Comparison of ENCODE assay signal across 1 cellular context in the genomic region with DNA sequence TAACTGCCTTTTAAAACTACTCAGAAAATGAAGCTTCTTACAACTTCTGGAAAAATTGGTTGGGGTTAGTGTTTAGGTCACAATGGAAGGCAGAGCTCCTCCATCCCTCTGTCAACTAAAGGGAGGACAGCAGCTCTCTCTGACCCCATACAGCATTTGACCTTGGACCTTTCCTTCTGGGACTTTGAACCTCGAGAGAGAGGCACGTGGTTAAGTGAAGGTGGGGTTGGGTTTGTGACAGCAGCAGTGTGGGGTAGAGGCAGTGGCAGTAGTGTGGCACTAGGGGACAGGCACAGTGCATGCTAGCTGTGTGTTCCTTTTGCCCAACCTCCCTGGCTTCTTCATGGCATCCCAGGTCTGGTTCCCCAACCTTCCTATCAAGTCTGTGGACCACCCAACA.
TF ChIP-seq lines count a peak whose summit lies in the region.

No MANE protein-coding gene starts in this region.

TF ChIP-seq in GM12878, 131 proteins besides CTCF, POLR2A, EP300 and RAD21:
- TF ChIP-seq NR2F1 (conservative IDR thresholded peaks at IDR 0.05) (peak; percentile 39; the same call in 1 of the 2 replicates), NR2C1 (IDR thresholded peaks at IDR 0.05) (peak; percentile 45; the same call in 1 of the 2 replicates), SMC3 (IDR thresholded peaks at IDR 0.05; ENCODE audit: borderline replicate concordance, low read length) (peak; percentile 33; the same call in 1 of the 2 replicates), BRCA1 (IDR thresholded peaks at IDR 0.05; ENCODE audit: low read depth, low read length) (no peak), SMARCA5 (IDR thresholded peaks at IDR 0.05) (no peak), ZSCAN29 (IDR thresholded peaks at IDR 0.05) (no peak)
- TF ChIP-seq, protein P1, sequence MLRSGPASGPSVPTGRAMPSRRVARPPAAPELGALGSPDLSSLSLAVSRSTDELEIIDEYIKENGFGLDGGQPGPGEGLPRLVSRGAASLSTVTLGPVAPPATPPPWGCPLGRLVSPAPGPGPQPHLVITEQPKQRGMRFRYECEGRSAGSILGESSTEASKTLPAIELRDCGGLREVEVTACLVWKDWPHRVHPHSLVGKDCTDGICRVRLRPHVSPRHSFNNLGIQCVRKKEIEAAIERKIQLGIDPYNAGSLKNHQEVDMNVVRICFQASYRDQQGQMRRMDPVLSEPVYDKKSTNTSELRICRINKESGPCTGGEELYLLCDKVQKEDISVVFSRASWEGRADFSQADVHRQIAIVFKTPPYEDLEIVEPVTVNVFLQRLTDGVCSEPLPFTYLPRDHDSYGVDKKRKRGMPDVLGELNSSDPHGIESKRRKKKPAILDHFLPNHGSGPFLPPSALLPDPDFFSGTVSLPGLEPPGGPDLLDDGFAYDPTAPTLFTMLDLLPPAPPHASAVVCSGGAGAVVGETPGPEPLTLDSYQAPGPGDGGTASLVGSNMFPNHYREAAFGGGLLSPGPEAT (IDR thresholded peaks at IDR 0.05; ENCODE audit: low read depth): no peak
